Comparison of ENCODE assay signal across 30 cellular contexts in the genomic region with DNA sequence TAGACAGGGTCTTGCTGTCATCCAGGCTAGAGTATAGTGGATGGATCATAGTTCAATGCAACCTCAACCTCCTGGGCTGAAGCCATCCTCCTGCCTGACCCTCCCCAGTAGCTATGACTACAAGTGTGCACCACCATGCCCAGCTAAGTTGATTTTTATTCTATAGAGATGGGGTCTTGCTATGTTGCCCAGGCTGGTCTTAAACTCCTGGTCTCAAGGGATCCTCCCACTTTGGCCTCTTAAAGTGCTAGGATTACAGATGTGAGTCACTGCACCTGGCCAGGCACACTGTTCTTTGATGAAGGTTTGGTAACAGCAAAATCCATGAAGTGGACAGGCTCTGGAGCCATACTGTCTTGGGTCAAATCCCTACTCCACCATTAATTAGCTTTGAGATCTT. TPM values are rescaled to one million over a fixed set of nuclear protein-coding genes. Genes with fewer than 3 reads are reported as not detected.
DNase-seq lines count a peak whose midpoint lies in the region; ATAC-seq, FAIRE-seq and TF ChIP-seq lines count a peak whose summit lies in the region.
"Had no signal": no experiment of that assay in that cellular context is flagged by ENCODE, and none has a peak within 500 bp of the region (broad histone marks: within the 10 kb centered on the region; RNA-seq: fewer than 3 reads in every experiment).

No MANE protein-coding gene starts in this region.

- H3F3A ChIP-seq in PC-9 (ENCODE audit: insufficient read depth, low read depth): no peaks in the 10 kb centered on the region

- no peak overlapping the region for H2BK5ac ChIP-seq in trophoblast cell (ENCODE audit: low read depth, low read length, poor library complexity)

- no peak overlapping the region for H3K14ac ChIP-seq in trophoblast cell (ENCODE audit: low read length)

- H3K4me2 ChIP-seq in PC-9 (no peak overlapping the region), K562 (ENCODE audit: insufficient read depth, low read length) (no peak overlapping the region), trophoblast cell (ENCODE audit: low read length) (no peak overlapping the region)
- H3K4me2 ChIP-seq: BLaER1 had no signal

- H3K36me3 ChIP-seq in PC-9 (ENCODE audit: low read depth): peaks cover 8% of the 10 kb centered on the region; the same call in 1 of the 2 replicates
- peaks cover 14% of the 10 kb centered on the region; the same call in 2 of the 3 replicates for H3K36me3 ChIP-seq in K562 (ENCODE audit: control insufficient read depth, insufficient read depth, low read length)
- no peaks in the 10 kb centered on the region for H3K36me3 ChIP-seq in tibial artery
- H3K36me3 ChIP-seq in trophoblast cell (ENCODE audit: control insufficient read depth in 1 of 2, insufficient read depth in 2 of 2, low read length in 2 of 2): peaks cover 2 to 9% of the 10 kb centered on the region in 2 experiments
- H3K36me3 ChIP-seq: BE2C had no signal

- peaks cover 12% of the 10 kb centered on the region for H3K27me3 Mint-ChIP-seq in stimulated activated naive CD8-positive, alpha-beta T cell treated with anti-CD3 and anti-CD28 coated beads, Interleukin-15, amount 100 ng/mL, for 72 hours

- H3K4ac ChIP-seq in trophoblast cell (ENCODE audit: low read depth, low read length): no peak overlapping the region

- no peaks in the 10 kb centered on the region for H3K79me1 ChIP-seq in trophoblast cell (ENCODE audit: low read length)

- ATAC-seq in stimulated activated naive CD8-positive, alpha-beta T cell treated with anti-CD3 and anti-CD28 coated beads, Interleukin-15, amount 100 ng/mL, for 72 hours: peak; percentile 13
- ATAC-seq in stimulated activated naive CD8-positive, alpha-beta T cell treated with anti-CD3 and anti-CD28 coated beads, Interleukin-15, Interleukin-2, amounts not matched to agents 100 U/mL and 50 U/mL, for 24 hours: no peak
- no peak for ATAC-seq in K562
- ATAC-seq: GM12878 had no signal

- FAIRE-seq in K562 (lab: Jason Lieb, UNC): no peak
- FAIRE-seq: A204.1, GM12878, GM12892, GM18507 had no signal

- no peak for TF ChIP-seq RAD21 in K562 (CRISPR knock-in tag; conservative IDR thresholded peaks at IDR 0.05 in 1 of 2, IDR thresholded peaks at IDR 0.05 in 1 of 2)

- no peak overlapping the region for H2BK12ac ChIP-seq in trophoblast cell (ENCODE audit: low read length)

- TF ChIP-seq CTCF in PC-9 (conservative IDR thresholded peaks at IDR 0.05): no peak
- no peak for TF ChIP-seq CTCF in K562 (IDR thresholded peaks at IDR 0.05 in 2 of 3, conservative IDR thresholded peaks at IDR 0.05 in 1 of 3; ENCODE audit: insufficient read depth in 2 of 3, low read depth in 1 of 3, low read length in 3 of 3)
- TF ChIP-seq CTCF in tibial artery (IDR thresholded peaks at IDR 0.05): no peak

- H3K27ac Mint-ChIP-seq in stimulated activated naive CD8-positive, alpha-beta T cell treated with anti-CD3 and anti-CD28 coated beads, Interleukin-15, amount 100 ng/mL, for 72 hours: no peak overlapping the region
- H3K27ac Mint-ChIP-seq: CD14-positive monocyte; CD4-positive, alpha-beta memory T cell; CD4-positive, CD25-positive, alpha-beta regulatory T cell; CD8-positive, alpha-beta memory T cell had no signal

- H3K9me3 ChIP-seq in PC-9 (ENCODE audit: insufficient read depth, low read depth): no peaks in the 10 kb centered on the region
- H3K9me3 ChIP-seq in K562 (replicated peaks; ENCODE audit: control insufficient read depth, insufficient read depth, low read depth, low read length): no peaks in the 10 kb centered on the region
- H3K9me3 ChIP-seq in tibial artery: no peaks in the 10 kb centered on the region
- no peaks in the 10 kb centered on the region for H3K9me3 ChIP-seq in trophoblast cell (ENCODE audit: insufficient read depth, low read depth, low read length)
- H3K9me3 ChIP-seq: BE2C, BLaER1 had no signal

- no peak overlapping the region for H3K23ac ChIP-seq in trophoblast cell (ENCODE audit: low read length)

- no peak overlapping the region for H4K91ac ChIP-seq in trophoblast cell (ENCODE audit: low read depth, low read length)

- no peak overlapping the region for H4K8ac ChIP-seq in trophoblast cell (ENCODE audit: low read depth, low read length)

- DNase-seq in stimulated activated naive CD8-positive, alpha-beta T cell treated with anti-CD3 and anti-CD28 coated beads, Interleukin-15, amount 100 ng/mL, for 72 hours: no peak
- DNase-seq in stimulated activated naive CD8-positive, alpha-beta T cell treated with anti-CD3 and anti-CD28 coated beads, Interleukin-15, Interleukin-2, amounts not matched to agents 100 U/mL and 50 U/mL, for 24 hours: no peak
- no peak for DNase-seq in PC-9
- DNase-seq in K562 (ENCODE audit: extremely low read depth in 1 of 4, low spot score in 3 of 4): no peak
- no peak for DNase-seq in tibial artery
- DNase-seq in trophoblast cell: no peak
- DNase-seq: 8988T; ACHN; BE2C; C1 segment of cervical spinal cord; CD4-positive, alpha-beta memory T cell; CD4-positive, CD25-positive, alpha-beta regulatory T cell; CD8-positive, alpha-beta memory T cell; COR-L47; DMS 273 treated with DMSO at 0.1 percent for 48 hours; DMS153; DMS53; DMS79; DND-41; EL; GDM1 had no signal

- no peak overlapping the region for H3K4me3 Mint-ChIP-seq in stimulated activated naive CD8-positive, alpha-beta T cell treated with anti-CD3 and anti-CD28 coated beads, Interleukin-15, amount 100 ng/mL, for 72 hours
- H3K4me3 Mint-ChIP-seq: CD14-positive monocyte; CD4-positive, alpha-beta memory T cell; CD4-positive, CD25-positive, alpha-beta regulatory T cell; CD8-positive, alpha-beta memory T cell had no signal

- H3K9me3 Mint-ChIP-seq in stimulated activated naive CD8-positive, alpha-beta T cell treated with anti-CD3 and anti-CD28 coated beads, Interleukin-15, amount 100 ng/mL, for 72 hours: no peaks in the 10 kb centered on the region
- H3K9me3 Mint-ChIP-seq: CD4-positive, alpha-beta memory T cell; CD4-positive, CD25-positive, alpha-beta regulatory T cell; CD8-positive, alpha-beta memory T cell had no signal

- POLR2A ChIA-PET in PC-9 (lab: Charles Lee; ENCODE audit: unreplicated experiment) (no interaction called here), K562 (lab: Yijun Ruan, JAX) (interaction anchor here (0.6 to 1.4 kb wide), 7 partner anchors 11 to 292 kb away, joined by 3 to 5 read pairs (median 3); a partner anchor contains a TSS)

- no peaks in the 10 kb centered on the region for H3K9me1 ChIP-seq in K562 (ENCODE audit: control insufficient read depth, insufficient read depth, low read length)

- CTCF ChIA-PET in PC-9 (lab: Charles Lee): no interaction called here
- CTCF ChIA-PET in K562 (lab: Yijun Ruan, JAX; ENCODE audit: low intra/inter-chr PET ratio): no interaction called here

- no peak overlapping the region for H4K12ac ChIP-seq in trophoblast cell (ENCODE audit: low read depth, low read length)

- H3K27ac ChIP-seq in PC-9: no peak overlapping the region
- H3K27ac ChIP-seq in K562 (ENCODE audit: extremely low read depth, low read depth, low read length): no peak overlapping the region
- H3K27ac ChIP-seq in tibial artery: no peak overlapping the region
- no peak overlapping the region for H3K27ac ChIP-seq in trophoblast cell (ENCODE audit: low read depth, low read length)
- H3K27ac ChIP-seq: BLaER1 had no signal

- H3K79me2 ChIP-seq in PC-9 (ENCODE audit: low read depth) (no peaks in the 10 kb centered on the region), K562 (ENCODE audit: control insufficient read depth, insufficient read depth, low read length) (no peaks in the 10 kb centered on the region), trophoblast cell (ENCODE audit: control insufficient read depth, insufficient read depth, low read length, poor library complexity) (no peaks in the 10 kb centered on the region)

- in situ Hi-C loops in K562 (cut with MboI): loop anchor here (5.0 kb wide), 1 partner anchor 99 kb away; no protein-coding TSS in a partner anchor

- TF ChIP-seq POLR2A in K562 (conservative IDR thresholded peaks at IDR 0.05): no peak

- intact Hi-C loops in PC-9 (cut with micrococcal nuclease; ENCODE audit: unreplicated experiment) (no loop called here), K562 (cut with micrococcal nuclease) (no loop called here), tibial artery (cut with DNase I; ENCODE audit: low total_unique reads) (no loop called here)

- H3K27me3 ChIP-seq in PC-9 (ENCODE audit: insufficient read depth, low read depth) (no peaks in the 10 kb centered on the region), K562 (ENCODE audit: control insufficient read depth in 2 of 2, insufficient read depth in 2 of 2, low read length in 2 of 2) (no peaks in the 10 kb centered on the region), tibial artery (no peaks in the 10 kb centered on the region), trophoblast cell (ENCODE audit: insufficient read depth, low read length) (no peaks in the 10 kb centered on the region)
- H3K27me3 ChIP-seq: BE2C had no signal

- no peaks in the 10 kb centered on the region for H3K9me2 ChIP-seq in PC-9 (ENCODE audit: insufficient read depth)

- H2AK5ac ChIP-seq in trophoblast cell (ENCODE audit: low read length): no peak overlapping the region

- H3K18ac ChIP-seq in trophoblast cell (ENCODE audit: low read length): no peak overlapping the region

- H3K4me1 ChIP-seq in PC-9 (replicated peaks; ENCODE audit: insufficient read depth): no peaks in the 10 kb centered on the region
- no peaks in the 10 kb centered on the region for H3K4me1 ChIP-seq in K562 (replicated peaks in 1 of 2; ENCODE audit: control insufficient read depth in 2 of 2, insufficient read depth in 2 of 2, low read length in 2 of 2)
- H3K4me1 ChIP-seq in tibial artery: peaks cover 0 to 2% (median 0%) of the 10 kb centered on the region in 4 donors
- H3K4me1 ChIP-seq in trophoblast cell (ENCODE audit: control insufficient read depth in 1 of 2, insufficient read depth in 2 of 2, low read length in 2 of 2): no peaks in the 10 kb centered on the region
- H3K4me1 ChIP-seq: BE2C, BLaER1 had no signal

- TF ChIP-seq EP300 in K562 (IDR thresholded peaks at IDR 0.05; ENCODE audit: low read length): no peak

- H4K20me1 ChIP-seq in PC-9 (ENCODE audit: insufficient read depth): no peaks in the 10 kb centered on the region
- no peaks in the 10 kb centered on the region for H4K20me1 ChIP-seq in K562 (replicated peaks; ENCODE audit: control insufficient read depth, insufficient read depth, low read length)
- H4K20me1 ChIP-seq: BLaER1 had no signal

- BruUV-seq in PC-9 (replicated peaks; lab: Mats Ljungman, UMichigan) (TSS peak; percentile 17), K562 (replicated peaks; lab: Mats Ljungman, UMichigan) (no TSS peak)

- H3K9ac ChIP-seq in K562 (ENCODE audit: insufficient read depth in 1 of 2, low read depth in 2 of 2, low read length in 2 of 2) (no peak overlapping the region), trophoblast cell (ENCODE audit: low read length) (no peak overlapping the region)
- H3K9ac ChIP-seq: BLaER1 had no signal

- no peak overlapping the region for H2BK120ac ChIP-seq in trophoblast cell (ENCODE audit: insufficient read depth, low read length, poor library complexity)

- H2AFZ ChIP-seq in PC-9 (no peak overlapping the region), K562 (ENCODE audit: low read depth, low read length) (no peak overlapping the region), trophoblast cell (ENCODE audit: insufficient read depth, low read length, poor library complexity) (no peak overlapping the region)

- peaks cover 2% of the 10 kb centered on the region for H3K4me1 Mint-ChIP-seq in stimulated activated naive CD8-positive, alpha-beta T cell treated with anti-CD3 and anti-CD28 coated beads, Interleukin-15, amount 100 ng/mL, for 72 hours
- H3K4me1 Mint-ChIP-seq: CD14-positive monocyte; CD4-positive, alpha-beta memory T cell; CD4-positive, CD25-positive, alpha-beta regulatory T cell; CD8-positive, alpha-beta memory T cell had no signal

- no peak overlapping the region for H3K4me3 ChIP-seq in PC-9
- no peak overlapping the region for H3K4me3 ChIP-seq in K562
- no peak overlapping the region for H3K4me3 ChIP-seq in tibial artery
- H3K4me3 ChIP-seq in trophoblast cell (ENCODE audit: low read depth, low read length): no peak overlapping the region
- H3K4me3 ChIP-seq: BLaER1, GM12878 had no signal

RNA-seq across cellular contexts. Expression of a gene that starts 6.5 kb away (rescaled TPM):
- total RNA-seq in PC-9 (2021) (0.68 TPM in 1 of 2 replicates, not detected in the other), K562 (2014; rRNA removed) (not detected in 2 replicates), K562 (2014; rRNA removed; fragmentation: Illumina TruSeq; extraction: Trizol) (not detected in 2 replicates), K562 (2015; rRNA removed; fragmentation: Illumina TruSeq; extraction: Trizol) (not detected in 2 replicates), K562 (2021) (not detected in 2 replicates)
- total RNA-seq in K562 (2011; cell fraction: chromatin; rRNA removed; ENCODE audit: low replicate concordance): 0.37 TPM in 2 replicates
- total RNA-seq in K562 (2011; cell fraction: nucleolus; rRNA removed): 0.50 and 0.66 TPM in 2 replicates
- 0.44 and 0.76 TPM in 2 replicates for total RNA-seq in K562 (2011; cell fraction: nucleoplasm; rRNA removed)
- polyA plus RNA-seq in K562 (2011; rRNA removed) (0.08 and 0.42 TPM in 2 replicates), K562 (2014; fragmentation: Illumina TruSeq; extraction: Trizol) (0.09 and 0.10 TPM in 2 replicates), K562 (2014; fragmentation: Nextera tagmentation; extraction: Ambion mirVana) (not detected), K562 (2014; rRNA removed) (0.05 and 0.12 TPM in 2 replicates)
- polyA plus RNA-seq in K562 (2011; cell fraction: cytosol; rRNA removed): 0.42 and 0.47 TPM in 2 replicates
- polyA plus RNA-seq in K562 (2011; cell fraction: nucleus; rRNA removed): 0.11 and 0.14 TPM in 2 replicates
- polyA plus RNA-seq in K562 (2012): 0.06 and 0.10 TPM in 2 replicates
- 0.09 TPM in 1 of 2 replicates, not detected in the other for polyA minus RNA-seq in K562 (2011; rRNA and poly(A)+ RNA removed)
- polyA minus RNA-seq in K562 (2011; cell fraction: cytosol; rRNA and poly(A)+ RNA removed): not detected in 2 replicates
- polyA minus RNA-seq in K562 (2011; cell fraction: nucleus; rRNA and poly(A)+ RNA removed): not detected in 2 replicates
- polyA plus RNA-seq in trophoblast cell (2013): 0.05 and 0.14 TPM in 2 replicates
- total RNA-seq: CD4-positive, alpha-beta memory T cell; CD4-positive, CD25-positive, alpha-beta regulatory T cell; CD8-positive, alpha-beta memory T cell; Daoy; G401 had no signal
- polyA plus RNA-seq: AG04450; CD14-positive monocyte; CD4-positive, alpha-beta memory T cell; CD4-positive, CD25-positive, alpha-beta regulatory T cell; CD8-positive, alpha-beta memory T cell had no signal

RNA-seq across cellular contexts. Expression of a gene that starts 50.7 kb away (rescaled TPM):
- total RNA-seq in PC-9 (2021): 36.2 and 39.5 TPM in 2 replicates
- total RNA-seq in K562 (2011; cell fraction: chromatin; rRNA removed; ENCODE audit: low replicate concordance): 53.6 and 67.9 TPM in 2 replicates
- 36.5 and 42.0 TPM in 2 replicates for total RNA-seq in K562 (2011; cell fraction: nucleolus; rRNA removed)
- 44.7 and 47.3 TPM in 2 replicates for total RNA-seq in K562 (2011; cell fraction: nucleoplasm; rRNA removed)
- total RNA-seq in K562 (2014; rRNA removed): 19.1 and 19.5 TPM in 2 replicates
- 32.3 and 41.4 TPM in 2 replicates for total RNA-seq in K562 (2014; rRNA removed; fragmentation: Illumina TruSeq; extraction: Trizol)
- total RNA-seq in K562 (2015; rRNA removed; fragmentation: Illumina TruSeq; extraction: Trizol): 22.5 and 23.1 TPM in 2 replicates
- total RNA-seq in K562 (2021): 18.2 and 19.6 TPM in 2 replicates
- polyA plus RNA-seq in K562 (2011; rRNA removed): 62.1 and 63.7 TPM in 2 replicates
- 20.8 and 34.2 TPM in 2 replicates for polyA plus RNA-seq in K562 (2011; cell fraction: cytosol; rRNA removed)
- 28.3 and 39.5 TPM in 2 replicates for polyA plus RNA-seq in K562 (2011; cell fraction: nucleus; rRNA removed)
- 16.0 and 26.9 TPM in 2 replicates for polyA plus RNA-seq in K562 (2012)
- polyA plus RNA-seq in K562 (2014; fragmentation: Illumina TruSeq; extraction: Trizol): 30.1 and 31.9 TPM in 2 replicates
- 10 to 100 TPM; 32.2 to 50.4 TPM for polyA plus RNA-seq in K562 (2014; fragmentation: Nextera tagmentation; extraction: Ambion mirVana)
- polyA plus RNA-seq in K562 (2014; rRNA removed): 25.7 and 29.3 TPM in 2 replicates
- 36.9 and 39.8 TPM in 2 replicates for polyA minus RNA-seq in K562 (2011; rRNA and poly(A)+ RNA removed)
- 11.8 and 15.7 TPM in 2 replicates for polyA minus RNA-seq in K562 (2011; cell fraction: cytosol; rRNA and poly(A)+ RNA removed)
- 16.7 and 32.9 TPM in 2 replicates for polyA minus RNA-seq in K562 (2011; cell fraction: nucleus; rRNA and poly(A)+ RNA removed)
- 13.6 and 14.2 TPM in 2 replicates for polyA plus RNA-seq in trophoblast cell (2013)
- total RNA-seq: CD4-positive, alpha-beta memory T cell had no signal
- polyA plus RNA-seq: CD14-positive monocyte; CD4-positive, alpha-beta memory T cell; CD8-positive, alpha-beta memory T cell had no signal

RNA-seq across cellular contexts. Expression of a gene that starts 57.2 kb away (rescaled TPM):
- total RNA-seq in PC-9 (2021) (46.6 and 65.1 TPM in 2 replicates), K562 (2014; rRNA removed) (27.8 and 32.3 TPM in 2 replicates), K562 (2014; rRNA removed; fragmentation: Illumina TruSeq; extraction: Trizol) (21.6 and 22.0 TPM in 2 replicates), K562 (2015; rRNA removed; fragmentation: Illumina TruSeq; extraction: Trizol) (24.2 and 24.4 TPM in 2 replicates), K562 (2021) (34.6 and 38.5 TPM in 2 replicates)
- total RNA-seq in K562 (2011; cell fraction: chromatin; rRNA removed; ENCODE audit: low replicate concordance): 66.4 and 73.2 TPM in 2 replicates
- total RNA-seq in K562 (2011; cell fraction: nucleolus; rRNA removed): 47.4 and 56.7 TPM in 2 replicates
- total RNA-seq in K562 (2011; cell fraction: nucleoplasm; rRNA removed): 59.0 and 85.2 TPM in 2 replicates
- polyA plus RNA-seq in K562 (2011; rRNA removed) (29.8 and 35.4 TPM in 2 replicates), K562 (2014; fragmentation: Illumina TruSeq; extraction: Trizol) (30.0 and 37.3 TPM in 2 replicates), K562 (2014; fragmentation: Nextera tagmentation; extraction: Ambion mirVana) (10 to 100 TPM in 1 of 2 experiments, 1 to 10 TPM in 1; 9.7 to 11.1 TPM), K562 (2014; rRNA removed) (24.1 and 25.2 TPM in 2 replicates)
- polyA plus RNA-seq in K562 (2011; cell fraction: cytosol; rRNA removed): 30.8 and 34.3 TPM in 2 replicates
- polyA plus RNA-seq in K562 (2011; cell fraction: nucleus; rRNA removed): 50.4 and 51.1 TPM in 2 replicates
- polyA plus RNA-seq in K562 (2012): 27.2 and 33.5 TPM in 2 replicates
- polyA minus RNA-seq in K562 (2011; rRNA and poly(A)+ RNA removed): 34.5 and 38.7 TPM in 2 replicates
- 23.4 and 24.0 TPM in 2 replicates for polyA minus RNA-seq in K562 (2011; cell fraction: cytosol; rRNA and poly(A)+ RNA removed)
- 16.0 and 25.7 TPM in 2 replicates for polyA minus RNA-seq in K562 (2011; cell fraction: nucleus; rRNA and poly(A)+ RNA removed)
- 39.8 and 41.7 TPM in 2 replicates for polyA plus RNA-seq in trophoblast cell (2013)
